1 cellular context compared by ENCODE assay signal in the genomic region with DNA sequence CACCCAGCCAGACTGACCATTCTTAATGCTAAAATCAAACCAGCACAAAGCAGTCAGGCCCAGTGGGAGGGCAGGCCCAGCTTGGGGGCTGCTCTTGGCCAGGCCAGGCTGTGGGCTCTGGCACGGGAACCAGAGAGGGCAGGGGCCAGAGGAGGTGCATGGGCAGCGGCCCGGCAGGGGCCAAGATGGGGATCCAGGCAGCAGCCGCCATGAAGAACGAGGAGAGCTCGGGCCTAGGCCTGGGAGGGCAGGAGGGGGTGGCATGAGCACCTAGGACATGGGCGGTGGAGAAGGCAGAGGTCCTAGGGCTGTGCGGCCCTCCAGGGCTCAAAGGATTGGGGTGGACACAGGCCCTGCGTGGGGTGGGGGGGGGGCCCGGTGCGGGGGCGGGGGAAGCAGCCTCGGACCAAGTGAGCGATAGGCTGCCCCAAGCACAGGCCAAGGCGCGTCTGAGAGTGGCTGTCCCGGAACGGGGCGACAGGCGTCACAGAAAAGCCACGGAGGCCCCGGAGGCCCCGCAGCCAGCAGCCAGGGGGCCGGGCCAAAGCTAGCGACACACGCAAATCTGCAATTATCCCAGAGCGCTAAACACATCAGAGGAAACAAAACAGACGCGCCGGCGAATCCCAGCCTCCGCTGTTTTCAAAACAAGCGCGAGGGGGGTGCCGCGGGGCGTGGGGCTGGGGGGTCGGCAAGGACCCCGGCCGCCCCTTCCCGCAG.
TF ChIP-seq lines count a peak whose summit lies in the region.

No MANE protein-coding gene starts in this region.

TF ChIP-seq in liver, 16 proteins besides CTCF, POLR2A, EP300 and RAD21 (continued from another document):
- TF ChIP-seq, protein P1, sequence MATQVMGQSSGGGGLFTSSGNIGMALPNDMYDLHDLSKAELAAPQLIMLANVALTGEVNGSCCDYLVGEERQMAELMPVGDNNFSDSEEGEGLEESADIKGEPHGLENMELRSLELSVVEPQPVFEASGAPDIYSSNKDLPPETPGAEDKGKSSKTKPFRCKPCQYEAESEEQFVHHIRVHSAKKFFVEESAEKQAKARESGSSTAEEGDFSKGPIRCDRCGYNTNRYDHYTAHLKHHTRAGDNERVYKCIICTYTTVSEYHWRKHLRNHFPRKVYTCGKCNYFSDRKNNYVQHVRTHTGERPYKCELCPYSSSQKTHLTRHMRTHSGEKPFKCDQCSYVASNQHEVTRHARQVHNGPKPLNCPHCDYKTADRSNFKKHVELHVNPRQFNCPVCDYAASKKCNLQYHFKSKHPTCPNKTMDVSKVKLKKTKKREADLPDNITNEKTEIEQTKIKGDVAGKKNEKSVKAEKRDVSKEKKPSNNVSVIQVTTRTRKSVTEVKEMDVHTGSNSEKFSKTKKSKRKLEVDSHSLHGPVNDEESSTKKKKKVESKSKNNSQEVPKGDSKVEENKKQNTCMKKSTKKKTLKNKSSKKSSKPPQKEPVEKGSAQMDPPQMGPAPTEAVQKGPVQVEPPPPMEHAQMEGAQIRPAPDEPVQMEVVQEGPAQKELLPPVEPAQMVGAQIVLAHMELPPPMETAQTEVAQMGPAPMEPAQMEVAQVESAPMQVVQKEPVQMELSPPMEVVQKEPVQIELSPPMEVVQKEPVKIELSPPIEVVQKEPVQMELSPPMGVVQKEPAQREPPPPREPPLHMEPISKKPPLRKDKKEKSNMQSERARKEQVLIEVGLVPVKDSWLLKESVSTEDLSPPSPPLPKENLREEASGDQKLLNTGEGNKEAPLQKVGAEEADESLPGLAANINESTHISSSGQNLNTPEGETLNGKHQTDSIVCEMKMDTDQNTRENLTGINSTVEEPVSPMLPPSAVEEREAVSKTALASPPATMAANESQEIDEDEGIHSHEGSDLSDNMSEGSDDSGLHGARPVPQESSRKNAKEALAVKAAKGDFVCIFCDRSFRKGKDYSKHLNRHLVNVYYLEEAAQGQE (IDR thresholded peaks at IDR 0.05), result no peak
- TF ChIP-seq TAF1 (conservative IDR thresholded peaks at IDR 0.05) (no peak), FOXA1 (IDR thresholded peaks at IDR 0.05) (no peak)
